19 cellular contexts compared by ENCODE assay signal in the genomic region with DNA sequence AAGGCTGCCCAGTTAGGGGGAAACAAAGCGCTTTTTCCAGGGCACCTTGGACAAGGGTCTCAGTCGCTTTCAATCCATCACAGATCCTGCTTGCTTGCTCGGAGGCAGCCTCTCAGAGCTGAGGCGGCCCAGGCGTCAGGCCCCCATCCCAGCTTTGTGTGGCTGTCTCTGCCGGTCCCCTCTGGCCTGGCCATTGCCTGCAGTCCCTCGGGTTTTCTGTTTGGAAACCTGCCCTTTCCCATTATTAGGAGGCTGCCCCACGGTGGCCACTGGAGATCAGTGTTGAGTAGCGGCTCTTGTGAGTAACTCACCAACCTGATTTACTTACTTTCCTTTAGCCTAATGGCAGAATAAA.
DNase-seq lines count a peak whose midpoint lies in the region; ATAC-seq and TF ChIP-seq lines count a peak whose summit lies in the region.
"Had no signal": no experiment of that assay in that cellular context is flagged by ENCODE, and none has a peak within 500 bp of the region (broad histone marks: within the 10 kb centered on the region; RNA-seq: fewer than 3 reads in every experiment).

No MANE protein-coding gene starts in this region.

- H3K4me3 Mint-ChIP-seq in glutamatergic neuron (ENCODE audit: unreplicated experiment) (no peak overlapping the region), neural progenitor cell (no peak overlapping the region), endothelial cell (ENCODE audit: unreplicated experiment) (no peak overlapping the region)
- H3K4me3 Mint-ChIP-seq: CD4-positive, alpha-beta T cell had no signal

- H3K4me3 ChIP-seq in heart left ventricle, result no peak overlapping the region
- no peak overlapping the region for H3K4me3 ChIP-seq in neural progenitor cell
- no peak overlapping the region for H3K4me3 ChIP-seq in mammary epithelial cell (replicated peaks in 1 of 3; ENCODE audit: insufficient read depth in 1 of 3, low read depth in 2 of 3, low read length in 3 of 3)
- H3K4me3 ChIP-seq: A549, GM12878 had no signal

- in situ Hi-C loops in mammary epithelial cell (cut with MboI; ENCODE audit: low sequenced_read_pairs in 2 of 2), result no loop called here

- TF ChIP-seq CTCF in heart left ventricle (IDR thresholded peaks at IDR 0.05) (no peak), glutamatergic neuron (IDR thresholded peaks at IDR 0.05; ENCODE audit: partially characterized antibody, unreplicated experiment) (no peak), neural progenitor cell (IDR thresholded peaks at IDR 0.05) (no peak), mammary epithelial cell (conservative IDR thresholded peaks at IDR 0.05 in 1 of 2, IDR thresholded peaks at IDR 0.05 in 1 of 2; ENCODE audit: extremely low read depth in 1 of 2, insufficient read depth in 1 of 2, low read depth in 1 of 2, low read length in 2 of 2) (no peak), endothelial cell (IDR thresholded peaks at IDR 0.05; ENCODE audit: unreplicated experiment) (no peak)

- H3K9me3 ChIP-seq in heart left ventricle (peaks cover 0 to 13% (median 0%) of the 10 kb centered on the region in 12 donors), neural progenitor cell (ENCODE audit: low read depth) (no peaks in the 10 kb centered on the region), mammary epithelial cell (replicated peaks; ENCODE audit: insufficient read depth, low read length) (peaks cover 28% of the 10 kb centered on the region)
- H3K9me3 ChIP-seq: A549, Caco-2 had no signal

- H3K9me3 Mint-ChIP-seq in glutamatergic neuron (ENCODE audit: unreplicated experiment) (no peaks in the 10 kb centered on the region), neural progenitor cell (peaks cover 2% of the 10 kb centered on the region), endothelial cell (ENCODE audit: unreplicated experiment) (peaks cover 44% of the 10 kb centered on the region)

- H3K79me2 ChIP-seq in neural progenitor cell (ENCODE audit: low read depth) (no peaks in the 10 kb centered on the region), mammary epithelial cell (ENCODE audit: insufficient read depth, low read length) (no peaks in the 10 kb centered on the region)

- H3K27ac ChIP-seq in heart left ventricle (no peak overlapping the region), neural progenitor cell (no peak overlapping the region), mammary epithelial cell (ENCODE audit: insufficient read depth, low read depth, low read length) (no peak overlapping the region)
- H3K27ac ChIP-seq: A549, RWPE1 had no signal

- H3K9ac ChIP-seq in neural progenitor cell (no peak overlapping the region), mammary epithelial cell (ENCODE audit: insufficient read depth, low read length) (no peak overlapping the region)

- H3F3A ChIP-seq in neural progenitor cell (ENCODE audit: low read depth), result peaks cover 6% of the 10 kb centered on the region

- intact Hi-C loops in cardiac septum (cut with DNase I), result loop anchor here (10.0 kb wide), 1 partner anchor 157 kb away; no protein-coding TSS in a partner anchor
- intact Hi-C loops in heart left ventricle (cut with DNase I), result no loop called here
- intact Hi-C loops in mammary epithelial cell (cut with micrococcal nuclease), result no loop called here

- H3K27me3 ChIP-seq in heart left ventricle (no peaks in the 10 kb centered on the region), neural progenitor cell (no peaks in the 10 kb centered on the region), mammary epithelial cell (ENCODE audit: insufficient read depth, low read length) (no peaks in the 10 kb centered on the region)

- H3K36me3 Mint-ChIP-seq in glutamatergic neuron (ENCODE audit: unreplicated experiment) (no peaks in the 10 kb centered on the region), neural progenitor cell (no peaks in the 10 kb centered on the region), endothelial cell (ENCODE audit: low read depth, unreplicated experiment) (peaks cover 4% of the 10 kb centered on the region)

- H3K4me1 Mint-ChIP-seq in glutamatergic neuron (ENCODE audit: low read depth, unreplicated experiment) (no peaks in the 10 kb centered on the region), neural progenitor cell (peaks cover 8% of the 10 kb centered on the region), endothelial cell (ENCODE audit: unreplicated experiment) (no peaks in the 10 kb centered on the region)

- H3K36me3 ChIP-seq in heart left ventricle, result no peaks in the 10 kb centered on the region
- H3K36me3 ChIP-seq in neural progenitor cell, result no peaks in the 10 kb centered on the region
- no peaks in the 10 kb centered on the region for H3K36me3 ChIP-seq in mammary epithelial cell (ENCODE audit: insufficient read depth, low read length)

- CTCF ChIA-PET in mammary epithelial cell (lab: Charles Lee; ENCODE audit: low non-redundant PET), result no interaction called here

- 46 to 59% (median 50%) methylated on average over 9 of the region's 9 CpGs for WGBS in heart left ventricle, 4 donors
- WGBS in mammary epithelial cell (ENCODE audit: low coverage, missing lambda C conversion rate), result 69% methylated on average over 8 of the region's 9 CpGs

- H3K4me2 ChIP-seq in neural progenitor cell (no peak overlapping the region), mammary epithelial cell (ENCODE audit: insufficient read depth, low read depth, low read length) (no peak overlapping the region)
- H3K4me2 ChIP-seq: A549 had no signal

- H4K20me1 ChIP-seq in neural progenitor cell (ENCODE audit: low read depth), result no peaks in the 10 kb centered on the region
- no peaks in the 10 kb centered on the region for H4K20me1 ChIP-seq in mammary epithelial cell (ENCODE audit: insufficient read depth, low read length)

- H3K27me3 Mint-ChIP-seq in glutamatergic neuron (ENCODE audit: unreplicated experiment) (peaks cover 3% of the 10 kb centered on the region), neural progenitor cell (ENCODE audit: insufficient read depth, low read depth) (peaks cover 3% of the 10 kb centered on the region), endothelial cell (ENCODE audit: unreplicated experiment) (peaks cover 8% of the 10 kb centered on the region)

- H3K4me1 ChIP-seq in heart left ventricle (no peaks in the 10 kb centered on the region), neural progenitor cell (no peaks in the 10 kb centered on the region), mammary epithelial cell (ENCODE audit: insufficient read depth, low read length) (no peaks in the 10 kb centered on the region)
- H3K4me1 ChIP-seq: A549, Caco-2 had no signal

- dilution Hi-C loops in mammary epithelial cell (cut with HindIII; ENCODE audit: low sequenced_read_pairs), result no loop called here

- no TSS peak for BruUV-seq in mammary epithelial cell (replicated peaks; lab: Mats Ljungman, UMichigan)

- H3K27ac Mint-ChIP-seq in glutamatergic neuron (ENCODE audit: unreplicated experiment) (no peak overlapping the region), neural progenitor cell (no peak overlapping the region), endothelial cell (ENCODE audit: unreplicated experiment) (no peak overlapping the region)
- H3K27ac Mint-ChIP-seq: CD4-positive, alpha-beta T cell had no signal

- DNase-seq in cardiac septum (ENCODE audit: low spot score) (peak; percentile 71), heart left ventricle (no peak), glutamatergic neuron (peak; percentile 52), neural progenitor cell (ENCODE audit: low spot score) (peak; percentile 41), NCI-H1092 (lab: John Stamatoyannopoulos, UW) (no peak), mammary epithelial cell (no peak), endothelial cell (ENCODE audit: low spot score) (no peak)
- DNase-seq: Caco-2; CD4-positive, alpha-beta T cell; KBM-7; NCI-H187; NCI-H2227 treated with DMSO at 0.1 percent for 48 hours; NCI-H510A treated with DMSO at 0.1 percent for 48 hours; NCI-H774; PC-3; SIG-M5 had no signal

- no peak for TF ChIP-seq POLR2A in heart left ventricle (IDR thresholded peaks at IDR 0.05)

- H2AFZ ChIP-seq in neural progenitor cell (replicated peaks) (peak overlapping the region; percentile 60), mammary epithelial cell (ENCODE audit: low read depth, low read length) (no peak overlapping the region)

- no peak for ATAC-seq in heart left ventricle
- ATAC-seq: A549, GM12878, PC-3 had no signal

Comparison
In these comparisons a context has a peak if more than half of its experiments do, and no peak if none do; other contexts are left out.
1. DNase-seq: peak in cardiac septum (single experiment), glutamatergic neuron (single experiment) and neural progenitor cell (single experiment); none in heart left ventricle (0 of 5), NCI-H1092 (single experiment), mammary epithelial cell (single experiment) and endothelial cell (single experiment).